Comparison of ENCODE assay signal across 9 cellular contexts in genomic region chr19:55353356-55353802, GRCh38. TPM values are rescaled to one million over a fixed set of nuclear protein-coding genes. Genes with fewer than 3 reads are reported as not detected.
A peak's percentile ranks its signal among the peaks of the same experiment; 100 is the strongest.
DNase-seq lines count a peak whose midpoint lies in the region; ATAC-seq and TF ChIP-seq lines count a peak whose summit lies in the region.
"Had no signal": no experiment of that assay in that cellular context is flagged by ENCODE, and none has a peak within 500 bp of the region (broad histone marks: within the 10 kb centered on the region; RNA-seq: fewer than 3 reads in every experiment).

No MANE protein-coding gene starts in this region.

- no peaks in the 10 kb centered on the region for H4K20me1 ChIP-seq in DOHH2 (ENCODE audit: control insufficient read depth, insufficient read depth, low read depth, low read length)

- H3K4me1 ChIP-seq in DOHH2 (ENCODE audit: control insufficient read depth, low read length) (peaks cover 11% of the 10 kb centered on the region), Peyer's patch (peaks cover 3 to 26% (median 11%) of the 10 kb centered on the region in 4 donors), esophagus (ENCODE audit: control insufficient read depth in 2 of 2, insufficient read depth in 2 of 2, low read length in 1 of 2) (peaks cover 3 to 11% of the 10 kb centered on the region in 2 donors)

- H3K4me1 Mint-ChIP-seq in progenitor cell of endocrine pancreas (ENCODE audit: low read depth), result peaks cover 4% of the 10 kb centered on the region

- H3K27me3 ChIP-seq in DOHH2 (ENCODE audit: control insufficient read depth, low read length) (peaks cover 43% of the 10 kb centered on the region), Peyer's patch (peaks cover 0 to 27% of the 10 kb centered on the region in 2 donors), esophagus (ENCODE audit: control insufficient read depth in 1 of 2, insufficient read depth in 2 of 2, low read length in 2 of 2) (peaks cover 0 to 13% of the 10 kb centered on the region in 2 donors)

- H3K79me2 ChIP-seq in DOHH2 (ENCODE audit: control insufficient read depth, low read length), result no peaks in the 10 kb centered on the region

- 4% methylated on average over 24 of the region's 24 CpGs for WGBS in esophagus, 2 donors

- no peak for DNase-seq in Peyer's patch
- DNase-seq in progenitor cell of endocrine pancreas (ENCODE audit: low spot score, unreplicated experiment), result no peak
- DNase-seq in NCI-H446 (lab: John Stamatoyannopoulos, UW), result no peak
- DNase-seq in NCI-H1105 treated with DMSO at 0.1 percent for 48 hours (lab: John Stamatoyannopoulos, UW), result no peak
- DNase-seq in hepatic stellate cell (ENCODE audit: low spot score), result no peak

- peak overlapping the region; percentile 42 for H3K4me3 Mint-ChIP-seq in progenitor cell of endocrine pancreas (ENCODE audit: low read depth)

- no peaks in the 10 kb centered on the region for H3K36me3 Mint-ChIP-seq in progenitor cell of endocrine pancreas (ENCODE audit: insufficient read depth)

- H3K9me3 ChIP-seq in DOHH2 (ENCODE audit: control insufficient read depth, insufficient read depth, low read length) (no peaks in the 10 kb centered on the region), Peyer's patch (no peaks in the 10 kb centered on the region), esophagus (ENCODE audit: control insufficient read depth in 2 of 2, insufficient read depth in 1 of 2, low read depth in 1 of 2, low read length in 1 of 2) (peaks cover 0 to 5% of the 10 kb centered on the region in 2 donors)

- H3K27me3 Mint-ChIP-seq in progenitor cell of endocrine pancreas, result peaks cover 68% of the 10 kb centered on the region

- H3K27ac ChIP-seq in DOHH2 (ENCODE audit: low read depth, low read length) (no peak overlapping the region), Peyer's patch (no peak overlapping the region), esophagus (ENCODE audit: low read depth in 2 of 2, low read length in 1 of 2) (no peak overlapping the region)

- no peaks in the 10 kb centered on the region for H3F3A ChIP-seq in DOHH2 (ENCODE audit: control insufficient read depth, insufficient read depth)

- H3K4me2 ChIP-seq in DOHH2 (ENCODE audit: low read length), result peak overlapping the region; percentile 56

- H3K4me3 ChIP-seq in DOHH2 (ENCODE audit: low read length) (peak overlapping the region; percentile 56), Peyer's patch (peak overlapping the region; percentile 21 to 51 (median 50)), esophagus (ENCODE audit: low read depth in 1 of 2, low read length in 2 of 2) (peak overlapping the region; percentile 35 to 46)

- H3K9me2 ChIP-seq in DOHH2 (replicated peaks; ENCODE audit: control insufficient read depth, low read length), result no peaks in the 10 kb centered on the region

- H3K36me3 ChIP-seq in DOHH2 (ENCODE audit: control insufficient read depth, low read length) (no peaks in the 10 kb centered on the region), Peyer's patch (no peaks in the 10 kb centered on the region), esophagus (ENCODE audit: control insufficient read depth in 2 of 2, insufficient read depth in 2 of 2, low read length in 1 of 2) (no peaks in the 10 kb centered on the region)

- no peak for ATAC-seq in GM21723 (IDR thresholded peaks at IDR 0.05; ENCODE audit: unreplicated experiment)

- H3K27ac Mint-ChIP-seq in progenitor cell of endocrine pancreas, result no peak overlapping the region

- H3K9me3 Mint-ChIP-seq in progenitor cell of endocrine pancreas (ENCODE audit: low read depth), result no peaks in the 10 kb centered on the region

- TF ChIP-seq POLR2A in Peyer's patch (IDR thresholded peaks at IDR 0.05), result no peak

- TF ChIP-seq CTCF in DOHH2 (IDR thresholded peaks at IDR 0.05; ENCODE audit: low read depth, low read length, poor library complexity, severe bottlenecking), result no peak
- no peak for TF ChIP-seq CTCF in Peyer's patch (IDR thresholded peaks at IDR 0.05)
- no peak for TF ChIP-seq CTCF in progenitor cell of endocrine pancreas (IDR thresholded peaks at IDR 0.05; ENCODE audit: unreplicated experiment)

RNA-seq across cellular contexts. Expression of gene COX6B2, which starts 1.1 kb away (rescaled TPM):
- not detected for total RNA-seq in Peyer's patch
- polyA plus RNA-seq in esophagus, result under 1 TPM; 0.48 to 0.53 TPM
- not detected in 2 replicates for total RNA-seq in progenitor cell of endocrine pancreas

RNA-seq across cellular contexts. Expression of gene GARIN5B, which starts 9.7 kb away (rescaled TPM):
- not detected for total RNA-seq in Peyer's patch
- polyA plus RNA-seq in esophagus, result not detected
- 0.09 TPM in 1 of 2 replicates, not detected in the other for total RNA-seq in progenitor cell of endocrine pancreas
- total RNA-seq: HT-29 had no signal

RNA-seq across cellular contexts. Expression of gene KMT5C, which starts 13.7 kb away (rescaled TPM):
- 10 to 100 TPM; 14.4 to 45.6 (median 43.9) TPM for total RNA-seq in Peyer's patch
- polyA plus RNA-seq in esophagus, result 1 to 10 TPM; 5.0 to 9.4 TPM
- total RNA-seq in progenitor cell of endocrine pancreas, result 68.4 and 68.6 TPM in 2 replicates

RNA-seq across cellular contexts. Expression of gene IL11, which starts 16.9 kb away (rescaled TPM):
- total RNA-seq in Peyer's patch (not detected), progenitor cell of endocrine pancreas (2.2 and 2.8 TPM in 2 replicates)
- under 1 TPM; 0.47 to 0.51 TPM for polyA plus RNA-seq in esophagus

RNA-seq across cellular contexts. Expression of gene TMEM190, which starts 23.2 kb away (rescaled TPM):
- total RNA-seq in Peyer's patch (not detected), progenitor cell of endocrine pancreas (2.3 and 4.3 TPM in 2 replicates)
- polyA plus RNA-seq in esophagus, result not detected
- total RNA-seq: HT-29 had no signal
